1 cellular context compared by ENCODE assay signal in genomic region chr6:132818404-132819359, GRCh38.
TF ChIP-seq lines count a peak whose summit lies in the region.

No MANE protein-coding gene starts in this region.

TF ChIP-seq in HCT116, 20 proteins besides CTCF, POLR2A, EP300 and RAD21:
- TF ChIP-seq ZNF274 (IDR thresholded peaks at IDR 0.05; ENCODE audit: low read depth, low read length) (no peak), POLR2AphosphoS5 (IDR thresholded peaks at IDR 0.05; ENCODE audit: low read depth, low read length) (peak; percentile 67), YY1 (IDR thresholded peaks at IDR 0.05; ENCODE audit: extremely low read depth, insufficient replicate concordance, low read depth, low read length) (no peak), MAX (IDR thresholded peaks at IDR 0.05) (no peak), REST (IDR thresholded peaks at IDR 0.05; ENCODE audit: low read depth) (no peak)
